ENCODE assay signal across 9 cellular contexts in the genomic region with DNA sequence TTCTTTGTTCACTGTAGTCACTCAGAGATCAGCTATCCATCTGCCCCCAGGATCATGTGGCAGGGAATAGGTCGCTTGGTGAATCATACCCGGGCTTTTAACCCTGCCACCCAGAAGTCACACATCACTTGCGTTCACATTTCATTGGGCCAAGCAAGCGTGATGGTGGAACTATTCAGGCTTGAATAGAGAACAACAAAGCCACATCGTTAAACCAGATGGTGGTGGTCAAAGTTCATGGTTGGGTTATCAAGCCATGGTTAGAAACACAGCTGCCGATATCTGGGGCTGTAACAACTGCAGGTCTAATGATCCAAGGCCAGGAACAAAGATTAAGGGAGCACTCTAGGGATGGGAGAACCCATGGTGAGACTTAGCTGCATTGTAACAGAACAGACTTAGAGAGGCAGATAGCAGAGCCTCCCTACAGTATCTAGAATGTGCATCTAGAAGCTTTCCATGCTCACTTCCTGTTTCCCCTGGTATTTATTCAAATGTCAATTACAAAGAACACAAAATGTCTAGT. TPM values are rescaled to one million over a fixed set of nuclear protein-coding genes. Genes with fewer than 3 reads are reported as not detected.
DNase-seq lines count a peak whose midpoint lies in the region; ATAC-seq lines count a peak whose summit lies in the region.
"Had no signal": no experiment of that assay in that cellular context is flagged by ENCODE, and none has a peak within 500 bp of the region (broad histone marks: within the 10 kb centered on the region; RNA-seq: fewer than 3 reads in every experiment).

No MANE protein-coding gene starts in this region.

- H3K36me3 ChIP-seq in effector memory CD4-positive, alpha-beta T cell (ENCODE audit: control insufficient read depth, insufficient read depth, low read length) = no peaks in the 10 kb centered on the region

- POLR2A ChIA-PET in activated CD4-positive, alpha-beta T cell treated with anti-CD3 and anti-CD28 coated beads, Interleukin-2, amount 10 ng/mL, durations not matched to agents 7 days and 5 days (lab: Charles Lee) = no interaction called here

- H3K27me3 ChIP-seq in effector memory CD4-positive, alpha-beta T cell (replicated peaks; ENCODE audit: control insufficient read depth, insufficient read depth, low read length, poor library complexity, severe bottlenecking) = no peaks in the 10 kb centered on the region

- H3K27ac Mint-ChIP-seq in activated CD4-positive, alpha-beta T cell treated with anti-CD3 and anti-CD28 coated beads, Interleukin-2, amount 10 ng/mL, durations not matched to agents 7 days and 5 days = peak overlapping the region; percentile 60
- peak overlapping the region; percentile 68 for H3K27ac Mint-ChIP-seq in stimulated activated effector memory CD8-positive, alpha-beta T cell treated with anti-CD3 and anti-CD28 coated beads, Interleukin-12 subunit alpha, Interleukin-12 subunit beta, amount 100 ng/mL, for 72 hours

- H3K4me1 Mint-ChIP-seq in activated CD4-positive, alpha-beta T cell treated with anti-CD3 and anti-CD28 coated beads, Interleukin-2, amount 10 ng/mL, durations not matched to agents 7 days and 5 days = peaks cover 71% of the 10 kb centered on the region
- H3K4me1 Mint-ChIP-seq in stimulated activated effector memory CD8-positive, alpha-beta T cell treated with anti-CD3 and anti-CD28 coated beads, Interleukin-12 subunit alpha, Interleukin-12 subunit beta, amount 100 ng/mL, for 72 hours = peaks cover 67% of the 10 kb centered on the region

- no peak overlapping the region for H3K4me3 Mint-ChIP-seq in activated CD4-positive, alpha-beta T cell treated with anti-CD3 and anti-CD28 coated beads, Interleukin-2, amount 10 ng/mL, durations not matched to agents 7 days and 5 days
- peak overlapping the region; percentile 36 for H3K4me3 Mint-ChIP-seq in stimulated activated effector memory CD8-positive, alpha-beta T cell treated with anti-CD3 and anti-CD28 coated beads, Interleukin-12 subunit alpha, Interleukin-12 subunit beta, amount 100 ng/mL, for 72 hours

- H3K9me3 Mint-ChIP-seq in activated CD4-positive, alpha-beta T cell treated with anti-CD3 and anti-CD28 coated beads, Interleukin-2, amount 10 ng/mL, durations not matched to agents 7 days and 5 days = peaks cover 41% of the 10 kb centered on the region
- H3K9me3 Mint-ChIP-seq in stimulated activated effector memory CD8-positive, alpha-beta T cell treated with anti-CD3 and anti-CD28 coated beads, Interleukin-12 subunit alpha, Interleukin-12 subunit beta, amount 100 ng/mL, for 72 hours = peaks cover 9% of the 10 kb centered on the region

- ATAC-seq in HG02970 (IDR thresholded peaks at IDR 0.05; ENCODE audit: low FRiP score, unreplicated experiment) = peak; percentile 56
- peak; percentile 78 for ATAC-seq in stimulated activated effector memory CD8-positive, alpha-beta T cell treated with anti-CD3 and anti-CD28 coated beads, Interleukin-12 subunit alpha, Interleukin-12 subunit beta, amount 100 ng/mL, for 72 hours

- no peak overlapping the region for H3K4me3 ChIP-seq in effector memory CD4-positive, alpha-beta T cell (ENCODE audit: insufficient read depth, low read depth, low read length, poor library complexity, severe bottlenecking)

- peaks cover 60% of the 10 kb centered on the region for H3K36me3 Mint-ChIP-seq in activated CD4-positive, alpha-beta T cell treated with anti-CD3 and anti-CD28 coated beads, Interleukin-2, amount 10 ng/mL, durations not matched to agents 7 days and 5 days (ENCODE audit: low read depth)
- peaks cover 7% of the 10 kb centered on the region for H3K36me3 Mint-ChIP-seq in stimulated activated effector memory CD8-positive, alpha-beta T cell treated with anti-CD3 and anti-CD28 coated beads, Interleukin-12 subunit alpha, Interleukin-12 subunit beta, amount 100 ng/mL, for 72 hours

- H3K27me3 Mint-ChIP-seq in activated CD4-positive, alpha-beta T cell treated with anti-CD3 and anti-CD28 coated beads, Interleukin-2, amount 10 ng/mL, durations not matched to agents 7 days and 5 days = no peaks in the 10 kb centered on the region

- CTCF ChIA-PET in activated CD4-positive, alpha-beta T cell treated with anti-CD3 and anti-CD28 coated beads, Interleukin-2, amount 10 ng/mL, durations not matched to agents 7 days and 5 days (lab: Charles Lee) = interaction anchor here (0.8 to 2.0 kb wide), 6 partner anchors 9 to 26 kb away, joined by 3 to 7 read pairs (median 4); no protein-coding TSS in a partner anchor

- H3K9me3 ChIP-seq in effector memory CD4-positive, alpha-beta T cell (ENCODE audit: control insufficient read depth, low read length) = no peaks in the 10 kb centered on the region

- H3K27ac ChIP-seq in effector memory CD4-positive, alpha-beta T cell (ENCODE audit: insufficient read depth, low read length, poor library complexity, severe bottlenecking) = no peak overlapping the region
- H3K27ac ChIP-seq: VCaP had no signal

- peaks cover 6% of the 10 kb centered on the region for H3K4me1 ChIP-seq in effector memory CD4-positive, alpha-beta T cell (ENCODE audit: control insufficient read depth, insufficient read depth, low read length, poor library complexity, severe bottlenecking)

- no peak for DNase-seq in activated CD4-positive, alpha-beta T cell treated with anti-CD3 and anti-CD28 coated beads, Interleukin-2, amount 10 ng/mL, durations not matched to agents 7 days and 5 days
- no peak for DNase-seq in activated CD4-positive, alpha-beta T cell treated with anti-CD3 and anti-CD28 coated beads for 4 hours
- DNase-seq in OCI-M2 (lab: John Stamatoyannopoulos, UW; ENCODE audit: unreplicated experiment) (peak; percentile 86), NCI-H2227 treated with DMSO at 0.1 percent for 48 hours (lab: John Stamatoyannopoulos, UW) (no peak), activated gamma-delta T cell treated with Interleukin-2 at 50 U/mL for 16 hours (no peak)
- DNase-seq in stimulated activated effector memory CD8-positive, alpha-beta T cell treated with anti-CD3 and anti-CD28 coated beads, Interleukin-12 subunit alpha, Interleukin-12 subunit beta, amount 100 ng/mL, for 72 hours (ENCODE audit: low spot score in 2 of 2) = peak in 1 of 2 donors; percentile 51
- DNase-seq in effector memory CD4-positive, alpha-beta T cell = no peak

RNA-seq across cellular contexts. Expression of gene PTPRC, which starts 40.0 kb away (rescaled TPM):
- total RNA-seq in activated CD4-positive, alpha-beta T cell treated with anti-CD3 and anti-CD28 coated beads, Interleukin-2, amount 10 ng/mL, durations not matched to agents 7 days and 5 days = 100 to 1,000 TPM; 700 to 862 TPM

RNA-seq across cellular contexts. Expression of gene ATP6V1G3, which starts 58.4 kb away (rescaled TPM):
- total RNA-seq in activated CD4-positive, alpha-beta T cell treated with anti-CD3 and anti-CD28 coated beads, Interleukin-2, amount 10 ng/mL, durations not matched to agents 7 days and 5 days = not detected
